Comparison of ENCODE assay signal across 14 cellular contexts in the genomic region with DNA sequence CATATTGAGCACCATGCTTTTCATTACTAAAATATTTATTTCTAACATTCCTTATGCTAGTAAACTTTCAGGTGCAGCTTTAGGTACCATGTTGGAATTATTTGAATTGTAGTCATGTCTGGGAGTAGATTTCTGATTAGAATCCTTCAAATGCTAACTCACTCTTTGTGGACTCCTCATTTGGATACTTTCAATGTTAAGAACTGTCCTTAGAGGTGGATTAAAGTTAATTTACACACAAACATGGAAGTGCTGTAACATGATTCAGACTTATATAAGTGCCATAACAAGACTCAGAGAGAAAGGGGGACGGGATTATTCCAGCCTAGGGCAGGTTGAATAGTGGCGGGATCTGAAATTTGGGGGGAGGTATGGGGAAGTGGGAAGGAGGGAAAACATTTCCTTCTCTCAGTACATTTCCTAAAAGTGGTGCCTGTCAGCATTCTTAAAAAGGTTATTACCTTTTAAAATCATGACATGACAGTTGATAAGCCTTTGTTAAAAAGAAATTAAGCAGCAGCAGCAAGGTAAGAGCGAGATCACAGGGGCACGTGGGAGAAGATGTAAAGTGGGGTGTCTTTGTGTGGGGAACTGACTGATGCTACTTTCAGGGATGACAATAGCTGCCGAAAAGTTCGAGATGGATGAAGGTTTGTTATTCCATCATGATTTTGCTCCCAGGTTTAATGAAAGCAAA. TPM values are rescaled to one million over a fixed set of nuclear protein-coding genes. Genes with fewer than 3 reads are reported as not detected.
A peak's percentile ranks its signal among the peaks of the same experiment; 100 is the strongest.
DNase-seq lines count a peak whose midpoint lies in the region; ATAC-seq and TF ChIP-seq lines count a peak whose summit lies in the region.
"Had no signal": no experiment of that assay in that cellular context is flagged by ENCODE, and none has a peak within 500 bp of the region (broad histone marks: within the 10 kb centered on the region; RNA-seq: fewer than 3 reads in every experiment).

No MANE protein-coding gene starts in this region.

- no TSS peak for BruUV-seq in PC-9 (replicated peaks; lab: Mats Ljungman, UMichigan)

- peaks cover 38% of the 10 kb centered on the region for H3K4me1 ChIP-seq in PC-9 (replicated peaks; ENCODE audit: insufficient read depth)
- peaks cover 10% of the 10 kb centered on the region for H3K4me1 ChIP-seq in vagina
- H3K4me1 ChIP-seq: BLaER1 treated with 17β-estradiol and CSF1 and Interleukin-3, amounts not matched to agents 10 nM and 100 nM; testis had no signal

- CTCF ChIA-PET in PC-9 (lab: Charles Lee) = interaction anchor here (1.2 kb wide), 2 partner anchors 12 to 27 kb away, joined by 5 to 13 read pairs; no protein-coding TSS in a partner anchor

- no peak for TF ChIP-seq CTCF in PC-9 (conservative IDR thresholded peaks at IDR 0.05)
- no peak for TF ChIP-seq CTCF in vagina (IDR thresholded peaks at IDR 0.05)
- TF ChIP-seq CTCF in glutamatergic neuron (IDR thresholded peaks at IDR 0.05; ENCODE audit: partially characterized antibody, unreplicated experiment) = no peak

- no peaks in the 10 kb centered on the region for H3K27me3 Mint-ChIP-seq in glutamatergic neuron (ENCODE audit: unreplicated experiment)

- no peak overlapping the region for H3K27ac Mint-ChIP-seq in glutamatergic neuron (ENCODE audit: unreplicated experiment)

- POLR2A ChIA-PET in PC-9 (lab: Charles Lee; ENCODE audit: unreplicated experiment) = interaction anchor here (0.6 to 0.7 kb wide), 2 partner anchors 62 to 139 kb away, joined by 4 to 5 read pairs; no protein-coding TSS in a partner anchor

- no peak for TF ChIP-seq POLR2A in vagina (IDR thresholded peaks at IDR 0.05)

- no peaks in the 10 kb centered on the region for H3K36me3 Mint-ChIP-seq in glutamatergic neuron (ENCODE audit: unreplicated experiment)

- peak; percentile 21 for DNase-seq in stimulated activated CD4-positive, alpha-beta T cell treated with anti-CD3 and anti-CD28 coated beads, Interleukin-4, amount 100 ng/mL, for 24 hours
- no peak for DNase-seq in stimulated activated CD4-positive, alpha-beta T cell treated with anti-CD3 and anti-CD28 coated beads, Interleukin-4, amount 100 ng/mL, for 1 hour
- no peak for DNase-seq in PC-9
- no peak for DNase-seq in epithelial cell of prostate (ENCODE audit: low read depth, low spot score)
- DNase-seq in vagina (ENCODE audit: extremely low spot score in 2 of 2) = no peak
- no peak for DNase-seq in glutamatergic neuron
- DNase-seq: testis had no signal

- H3K9me2 ChIP-seq in PC-9 (ENCODE audit: insufficient read depth) = no peaks in the 10 kb centered on the region

- H3K9me3 ChIP-seq in PC-9 (ENCODE audit: insufficient read depth, low read depth) (no peaks in the 10 kb centered on the region), vagina (no peaks in the 10 kb centered on the region)
- H3K9me3 ChIP-seq: BLaER1 treated with 17β-estradiol and CSF1 and Interleukin-3, amounts not matched to agents 10 nM and 100 nM; HAP-1; neutrophil; testis had no signal

- no peak overlapping the region for H3K4me3 Mint-ChIP-seq in glutamatergic neuron (ENCODE audit: unreplicated experiment)

- peaks cover 2% of the 10 kb centered on the region for H3K4me1 Mint-ChIP-seq in glutamatergic neuron (ENCODE audit: low read depth, unreplicated experiment)

- H3K4me2 ChIP-seq in PC-9 = peak overlapping the region; percentile 68
- H3K4me2 ChIP-seq: BLaER1 treated with 17β-estradiol and CSF1 and Interleukin-3, amounts not matched to agents 10 nM and 100 nM had no signal

- H3K36me3 ChIP-seq in PC-9 (ENCODE audit: low read depth) (no peaks in the 10 kb centered on the region), vagina (no peaks in the 10 kb centered on the region)
- H3K36me3 ChIP-seq: BLaER1 treated with 17β-estradiol and CSF1 and Interleukin-3, amounts not matched to agents 10 nM and 100 nM; cardiac muscle cell; HAP-1; neutrophil had no signal

- H3K27ac ChIP-seq in PC-9 (peak overlapping the region; percentile 96), epithelial cell of prostate (peak overlapping the region; percentile 86), vagina (peak overlapping the region; percentile 52)
- H3K27ac ChIP-seq: BLaER1 treated with 17β-estradiol and CSF1 and Interleukin-3, amounts not matched to agents 10 nM and 100 nM; SK-N-MC had no signal

- H3K27me3 ChIP-seq in PC-9 (ENCODE audit: insufficient read depth, low read depth) (no peaks in the 10 kb centered on the region), vagina (no peaks in the 10 kb centered on the region)
- H3K27me3 ChIP-seq: BLaER1 treated with 17β-estradiol and CSF1 and Interleukin-3, amounts not matched to agents 10 nM and 100 nM; cardiac muscle cell; neutrophil; testis had no signal

- ATAC-seq in HG03097 (IDR thresholded peaks at IDR 0.05; ENCODE audit: low FRiP score, unreplicated experiment) = no peak
- no peak for ATAC-seq in HG03045 (IDR thresholded peaks at IDR 0.05; ENCODE audit: unreplicated experiment)

- intact Hi-C loops in PC-9 (cut with micrococcal nuclease; ENCODE audit: unreplicated experiment) (no loop called here), vagina (cut with DNase I) (no loop called here)

- H3K4me3 ChIP-seq in PC-9 (peak overlapping the region; percentile 20; the same call in 1 of the 2 replicates), vagina (no peak overlapping the region)
- H3K4me3 ChIP-seq: BLaER1 treated with 17β-estradiol and CSF1 and Interleukin-3, amounts not matched to agents 10 nM and 100 nM; cardiac muscle cell; HAP-1; SK-N-MC; testis had no signal

- peaks cover 26% of the 10 kb centered on the region for H3F3A ChIP-seq in PC-9 (ENCODE audit: insufficient read depth, low read depth)

- H3K9me3 Mint-ChIP-seq in glutamatergic neuron (ENCODE audit: unreplicated experiment) = no peaks in the 10 kb centered on the region

- no peak overlapping the region for H2AFZ ChIP-seq in PC-9

- no peaks in the 10 kb centered on the region for H3K79me2 ChIP-seq in PC-9 (ENCODE audit: low read depth)

- no peaks in the 10 kb centered on the region for H4K20me1 ChIP-seq in PC-9 (ENCODE audit: insufficient read depth)
- H4K20me1 ChIP-seq: BLaER1 treated with 17β-estradiol and CSF1 and Interleukin-3, amounts not matched to agents 10 nM and 100 nM had no signal

RNA-seq across cellular contexts. Expression of a gene that starts 44.4 kb away (rescaled TPM):
- 5.3 and 10.9 TPM in 2 replicates for total RNA-seq in PC-9 (2021)
- total RNA-seq in vagina = 11.8 TPM
- 2.3 TPM for total RNA-seq in glutamatergic neuron (ENCODE audit: unreplicated experiment)
